Comparison of ENCODE assay signal across 8 cellular contexts in the genomic region with DNA sequence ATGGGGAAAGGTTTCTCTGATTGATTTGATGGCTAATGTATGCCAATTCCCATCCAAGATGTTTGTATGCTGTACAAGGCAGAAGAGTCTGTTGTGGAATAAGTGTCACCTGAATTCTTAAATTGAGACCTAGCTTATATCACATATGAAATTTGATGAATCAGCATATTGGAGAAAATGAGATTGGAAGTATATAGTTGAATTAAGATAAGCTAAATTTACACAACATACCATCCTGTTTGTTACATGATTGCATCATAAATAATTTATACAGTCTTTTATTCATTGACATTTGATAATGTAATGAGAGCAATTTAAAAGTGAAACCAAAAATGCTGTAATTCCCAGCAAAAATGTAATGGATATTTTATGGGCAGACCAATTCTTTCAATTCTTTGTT. TPM values are rescaled to one million over a fixed set of nuclear protein-coding genes. Genes with fewer than 3 reads are reported as not detected.
A peak's percentile ranks its signal among the peaks of the same experiment; 100 is the strongest.
DNase-seq lines count a peak whose midpoint lies in the region; ATAC-seq, FAIRE-seq and TF ChIP-seq lines count a peak whose summit lies in the region.

No MANE protein-coding gene starts in this region.

- intact Hi-C loops in kidney (cut with DNase I) (no loop called here), CD14-positive monocyte (cut with micrococcal nuclease) (no loop called here)

- FAIRE-seq in kidney (lab: Jason Lieb, UNC): no peak

- peak overlapping the region; percentile 97 for H3K27ac Mint-ChIP-seq in activated T-cell treated with anti-CD3 and anti-CD28 coated beads, Interleukin-2, amount 50 U/mL, for 24 hours
- H3K27ac Mint-ChIP-seq in activated naive CD8-positive, alpha-beta T cell treated with anti-CD3 and anti-CD28 coated beads, Interleukin-2, amount 10 ng/mL, durations not matched to agents 7 days and 5 days: no peak overlapping the region
- peak overlapping the region in 1 of 7 donors; percentile 94 for H3K27ac Mint-ChIP-seq in CD14-positive monocyte

- H3K9me3 Mint-ChIP-seq in activated T-cell treated with anti-CD3 and anti-CD28 coated beads, Interleukin-2, amount 50 U/mL, for 24 hours: no peaks in the 10 kb centered on the region
- no peaks in the 10 kb centered on the region for H3K9me3 Mint-ChIP-seq in activated naive CD8-positive, alpha-beta T cell treated with anti-CD3 and anti-CD28 coated beads, Interleukin-2, amount 10 ng/mL, durations not matched to agents 7 days and 5 days
- H3K9me3 Mint-ChIP-seq in CD14-positive monocyte: no peaks in the 10 kb centered on the region

- H3K4me3 ChIP-seq in kidney (ENCODE audit: low read length in 2 of 2): peak overlapping the region; percentile 85 to 99
- peak overlapping the region; percentile 89 for H3K4me3 ChIP-seq in thymus (ENCODE audit: low read length)

- DNase-seq in activated T-cell treated with anti-CD3 and anti-CD28 coated beads, Interleukin-2, amount 50 U/mL, for 24 hours: no peak
- DNase-seq in activated T-cell treated with anti-CD3 and anti-CD28 coated beads, Interleukin-2, amount 50 U/mL, for 48 hours: no peak
- no peak for DNase-seq in activated naive CD8-positive, alpha-beta T cell treated with anti-CD3 and anti-CD28 coated beads, Interleukin-2, amount 10 ng/mL, durations not matched to agents 7 days and 5 days
- DNase-seq in kidney: no peak
- no peak for DNase-seq in CD14-positive monocyte (ENCODE audit: low spot score)
- no peak for DNase-seq in activated CD4-positive, alpha-beta T cell treated with anti-CD3 and anti-CD28 coated beads, Interleukin-2, amount 50 U/mL, for 1 hour

- peaks cover 46% of the 10 kb centered on the region for H3K36me3 Mint-ChIP-seq in activated T-cell treated with anti-CD3 and anti-CD28 coated beads, Interleukin-2, amount 50 U/mL, for 24 hours (ENCODE audit: low read depth)
- peaks cover 4% of the 10 kb centered on the region for H3K36me3 Mint-ChIP-seq in activated naive CD8-positive, alpha-beta T cell treated with anti-CD3 and anti-CD28 coated beads, Interleukin-2, amount 10 ng/mL, durations not matched to agents 7 days and 5 days
- peaks cover 5% of the 10 kb centered on the region in 2 donors for H3K36me3 Mint-ChIP-seq in CD14-positive monocyte

- peak overlapping the region; percentile 93 to 98 for H3K9ac ChIP-seq in kidney (ENCODE audit: low read length in 2 of 2)

- no peaks in the 10 kb centered on the region for H3K36me3 ChIP-seq in kidney (ENCODE audit: control insufficient read depth in 1 of 2, insufficient read depth in 2 of 2, low read length in 2 of 2)
- H3K36me3 ChIP-seq in thymus (ENCODE audit: control insufficient read depth, insufficient read depth): no peaks in the 10 kb centered on the region

- POLR2A ChIA-PET in activated naive CD8-positive, alpha-beta T cell treated with anti-CD3 and anti-CD28 coated beads, Interleukin-2, amount 10 ng/mL, durations not matched to agents 7 days and 5 days (lab: Charles Lee): no interaction called here

- peaks cover 54% of the 10 kb centered on the region for H3K4me1 Mint-ChIP-seq in activated T-cell treated with anti-CD3 and anti-CD28 coated beads, Interleukin-2, amount 50 U/mL, for 24 hours (ENCODE audit: low read depth)
- peaks cover 29% of the 10 kb centered on the region for H3K4me1 Mint-ChIP-seq in activated naive CD8-positive, alpha-beta T cell treated with anti-CD3 and anti-CD28 coated beads, Interleukin-2, amount 10 ng/mL, durations not matched to agents 7 days and 5 days
- peaks cover 47% of the 10 kb centered on the region for H3K4me1 Mint-ChIP-seq in CD14-positive monocyte

- no peak for ATAC-seq in activated naive CD8-positive, alpha-beta T cell treated with anti-CD3 and anti-CD28 coated beads, Interleukin-2, amount 10 ng/mL, durations not matched to agents 7 days and 5 days (ENCODE audit: low read depth)
- ATAC-seq in GM21390 (IDR thresholded peaks at IDR 0.05; ENCODE audit: unreplicated experiment): no peak

- H3K4me1 ChIP-seq in kidney (ENCODE audit: control insufficient read depth in 1 of 2, insufficient read depth in 1 of 2, low read depth in 1 of 2, low read length in 2 of 2) (peaks cover 21 to 22% of the 10 kb centered on the region in 2 donors), thymus (ENCODE audit: control insufficient read depth, insufficient read depth, low read length) (peaks cover 11% of the 10 kb centered on the region)

- TF ChIP-seq CTCF in kidney (IDR thresholded peaks at IDR 0.05; ENCODE audit: borderline replicate concordance, extremely low read depth, insufficient read depth) (no peak), CD14-positive monocyte (IDR thresholded peaks at IDR 0.05) (no peak)

- H3K27me3 ChIP-seq in thymus (ENCODE audit: control insufficient read depth, insufficient read depth): no peaks in the 10 kb centered on the region

- H3K27ac ChIP-seq in kidney (ENCODE audit: low read depth in 2 of 2, low read length in 2 of 2) (no peak overlapping the region), thymus (ENCODE audit: low read depth) (no peak overlapping the region)

- H3K9me3 ChIP-seq in kidney (ENCODE audit: control insufficient read depth in 1 of 2, low read length in 2 of 2): no peaks in the 10 kb centered on the region
- H3K9me3 ChIP-seq in thymus (ENCODE audit: control insufficient read depth): no peaks in the 10 kb centered on the region

- no peaks in the 10 kb centered on the region for H3K27me3 Mint-ChIP-seq in activated T-cell treated with anti-CD3 and anti-CD28 coated beads, Interleukin-2, amount 50 U/mL, for 24 hours
- no peaks in the 10 kb centered on the region for H3K27me3 Mint-ChIP-seq in activated naive CD8-positive, alpha-beta T cell treated with anti-CD3 and anti-CD28 coated beads, Interleukin-2, amount 10 ng/mL, durations not matched to agents 7 days and 5 days
- H3K27me3 Mint-ChIP-seq in CD14-positive monocyte (ENCODE audit: low read depth in 3 of 3): peaks cover 0 to 2% (median 0%) of the 10 kb centered on the region in 3 donors

- peak overlapping the region; percentile 97 for H3K4me3 Mint-ChIP-seq in activated T-cell treated with anti-CD3 and anti-CD28 coated beads, Interleukin-2, amount 50 U/mL, for 24 hours
- peak overlapping the region; percentile 97 for H3K4me3 Mint-ChIP-seq in activated naive CD8-positive, alpha-beta T cell treated with anti-CD3 and anti-CD28 coated beads, Interleukin-2, amount 10 ng/mL, durations not matched to agents 7 days and 5 days
- peak overlapping the region in 1 of 2 donors; percentile 100 for H3K4me3 Mint-ChIP-seq in CD14-positive monocyte

RNA-seq across cellular contexts. Expression of a gene that starts 1.1 kb away (rescaled TPM):
- total RNA-seq in activated naive CD8-positive, alpha-beta T cell treated with anti-CD3 and anti-CD28 coated beads, Interleukin-2, amount 10 ng/mL, durations not matched to agents 7 days and 5 days: 10 to 100 TPM; 20.3 to 23.0 TPM
- total RNA-seq in kidney: 17.3 TPM
- 16.5 TPM for polyA plus RNA-seq in kidney (ENCODE audit: insufficient read depth, low read depth, low replicate concordance)
- 23.5 TPM for polyA plus RNA-seq in thymus
- 10 to 100 TPM; 14.5 to 18.9 TPM for polyA plus RNA-seq in CD14-positive monocyte

RNA-seq across cellular contexts. Expression of a gene that starts 1.4 kb away (rescaled TPM):
- 10 to 100 TPM; 19.0 to 20.6 TPM for total RNA-seq in activated naive CD8-positive, alpha-beta T cell treated with anti-CD3 and anti-CD28 coated beads, Interleukin-2, amount 10 ng/mL, durations not matched to agents 7 days and 5 days
- 16.8 TPM for total RNA-seq in kidney
- polyA plus RNA-seq in kidney (ENCODE audit: insufficient read depth, low read depth, low replicate concordance) (21.8 TPM), thymus (36.6 TPM), CD14-positive monocyte (10 to 100 TPM; 16.9 to 18.3 TPM)
